ENCODE assay signal across 24 cellular contexts in genomic region chr1:12290828-12291227, GRCh38.
DNase-seq lines count a peak whose midpoint lies in the region; ATAC-seq and TF ChIP-seq lines count a peak whose summit lies in the region.
"Had no signal": no experiment of that assay in that cellular context is flagged by ENCODE, and none has a peak within 500 bp of the region (broad histone marks: within the 10 kb centered on the region; RNA-seq: fewer than 3 reads in every experiment).

No MANE protein-coding gene starts in this region.

- H3K4me1 ChIP-seq in left ventricle myocardium inferior (peaks cover 14% of the 10 kb centered on the region), neural progenitor cell (no peaks in the 10 kb centered on the region)
- H3K4me1 ChIP-seq: BE2C, BLaER1 had no signal

- H3F3A ChIP-seq in neural progenitor cell (ENCODE audit: low read depth), result no peaks in the 10 kb centered on the region

- H3K36me3 Mint-ChIP-seq in neural progenitor cell, result peaks cover 13% of the 10 kb centered on the region

- no peaks in the 10 kb centered on the region for H3K27me3 ChIP-seq in left ventricle myocardium inferior (ENCODE audit: low read depth)
- no peaks in the 10 kb centered on the region for H3K27me3 ChIP-seq in neural progenitor cell
- H3K27me3 ChIP-seq: BE2C, BLaER1 had no signal

- H3K4me2 ChIP-seq in neural progenitor cell, result no peak overlapping the region
- H3K4me2 ChIP-seq: BLaER1 had no signal

- no peak for DNase-seq in Right ventricle myocardium superior
- DNase-seq in left cardiac atrium, result no peak
- no peak for DNase-seq in left ventricle myocardium inferior
- no peak for DNase-seq in cardiac septum (ENCODE audit: low spot score)
- DNase-seq in left ventricle myocardium superior, result no peak
- DNase-seq in neural progenitor cell (ENCODE audit: low spot score), result no peak
- DNase-seq: 8988T; ACHN; BE2C; C1 segment of cervical spinal cord; CD4-positive, alpha-beta memory T cell; CD4-positive, CD25-positive, alpha-beta regulatory T cell; CD8-positive, alpha-beta memory T cell; COR-L47; DMS 273 treated with DMSO at 0.1 percent for 48 hours; DMS153; DMS53; DMS79; DND-41; EL; GDM1 had no signal

- H3K4me1 Mint-ChIP-seq in neural progenitor cell, result no peaks in the 10 kb centered on the region

- intact Hi-C loops in Right ventricle myocardium superior (cut with DNase I) (no loop called here), left cardiac atrium (cut with DNase I) (no loop called here), left ventricle myocardium inferior (cut with micrococcal nuclease) (no loop called here), cardiac septum (cut with DNase I) (no loop called here), left ventricle myocardium superior (cut with micrococcal nuclease) (no loop called here)

- H3K9me3 Mint-ChIP-seq in neural progenitor cell, result no peaks in the 10 kb centered on the region
- H3K9me3 Mint-ChIP-seq: CD4-positive, alpha-beta memory T cell; CD4-positive, CD25-positive, alpha-beta regulatory T cell; CD8-positive, alpha-beta memory T cell had no signal

- H3K36me3 ChIP-seq in left ventricle myocardium inferior (peaks cover 83% of the 10 kb centered on the region), neural progenitor cell (no peaks in the 10 kb centered on the region)
- H3K36me3 ChIP-seq: BE2C had no signal

- no peaks in the 10 kb centered on the region for H4K20me1 ChIP-seq in neural progenitor cell (ENCODE audit: low read depth)
- H4K20me1 ChIP-seq: BLaER1 had no signal

- H3K27me3 Mint-ChIP-seq in neural progenitor cell (ENCODE audit: insufficient read depth, low read depth), result no peaks in the 10 kb centered on the region
- H3K27me3 Mint-ChIP-seq: CD4-positive, alpha-beta memory T cell; CD4-positive, CD25-positive, alpha-beta regulatory T cell; CD8-positive, alpha-beta memory T cell had no signal

- H3K4me3 Mint-ChIP-seq in neural progenitor cell, result no peak overlapping the region
- H3K4me3 Mint-ChIP-seq: CD14-positive monocyte; CD4-positive, alpha-beta memory T cell; CD4-positive, CD25-positive, alpha-beta regulatory T cell; CD8-positive, alpha-beta memory T cell had no signal

- TF ChIP-seq CTCF in left ventricle myocardium inferior (IDR thresholded peaks at IDR 0.05; ENCODE audit: borderline replicate concordance) (peak; percentile 17), neural progenitor cell (IDR thresholded peaks at IDR 0.05) (no peak)

- H2AFZ ChIP-seq in neural progenitor cell (replicated peaks), result no peak overlapping the region

- no peaks in the 10 kb centered on the region for H3K79me2 ChIP-seq in neural progenitor cell (ENCODE audit: low read depth)

- ATAC-seq in Right ventricle myocardium superior (ENCODE audit: poor library complexity) (peak; percentile 73), left cardiac atrium (no peak), left ventricle myocardium superior (peak; percentile 85)
- ATAC-seq: GM12878 had no signal

- H3K27ac Mint-ChIP-seq in neural progenitor cell, result no peak overlapping the region

- H3K27ac ChIP-seq in left ventricle myocardium inferior (replicated peaks) (no peak overlapping the region), neural progenitor cell (no peak overlapping the region)
- H3K27ac ChIP-seq: BLaER1 had no signal

- no peaks in the 10 kb centered on the region for H3K9me3 ChIP-seq in left ventricle myocardium inferior (replicated peaks)
- H3K9me3 ChIP-seq in neural progenitor cell (ENCODE audit: low read depth), result no peaks in the 10 kb centered on the region
- H3K9me3 ChIP-seq: BE2C, BLaER1 had no signal

- no peak overlapping the region for H3K9ac ChIP-seq in neural progenitor cell
- H3K9ac ChIP-seq: BLaER1 had no signal

- H3K4me3 ChIP-seq in left ventricle myocardium inferior (no peak overlapping the region), neural progenitor cell (no peak overlapping the region)
- H3K4me3 ChIP-seq: BLaER1, GM12878 had no signal

Comparison
In these comparisons a context has a peak if more than half of its experiments do, and no peak if none do; other contexts are left out.
1. ATAC-seq: peak in Right ventricle myocardium superior (single experiment) and left ventricle myocardium superior (single experiment); none in left cardiac atrium (0 of 2).